8 cellular contexts compared by ENCODE assay signal in genomic region chr6:33008944-33009861, GRCh38. TPM values are rescaled to one million over a fixed set of nuclear protein-coding genes. Genes with fewer than 3 reads are reported as not detected.
DNase-seq lines count a peak whose midpoint lies in the region; ATAC-seq and TF ChIP-seq lines count a peak whose summit lies in the region.

Gene HLA-DOA, minus strand, starts transcription at chr6:33009591.

- peak; percentile 34 for DNase-seq in CD1c-positive myeloid dendritic cell (ENCODE audit: extremely low spot score)
- peak; percentile 61 for DNase-seq in activated B cell treated with CpG ODN at 0.5 μM for 24 hours
- peak; percentile 43 to 58 (median 48) for DNase-seq in effector memory CD8-positive, alpha-beta T cell
- DNase-seq in NCI-H510A treated with DMSO at 0.1 percent for 48 hours (lab: John Stamatoyannopoulos, UW) = no peak
- DNase-seq in NCI-H345 (lab: John Stamatoyannopoulos, UW) = no peak

- TF ChIP-seq CTCF in activated B cell treated with CpG ODN at 0.5 μM for 24 hours (IDR thresholded peaks at IDR 0.05) = no peak
- TF ChIP-seq CTCF in nephron (IDR thresholded peaks at IDR 0.05; ENCODE audit: unreplicated experiment in 3 of 3) = no peak

- no peaks in the 10 kb centered on the region for H3K27me3 Mint-ChIP-seq in activated B cell treated with CpG ODN at 0.5 μM for 24 hours
- no peaks in the 10 kb centered on the region for H3K27me3 Mint-ChIP-seq in effector memory CD8-positive, alpha-beta T cell
- H3K27me3 Mint-ChIP-seq in nephron (ENCODE audit: low read depth) = peaks cover 10% of the 10 kb centered on the region

- H3K4me3 Mint-ChIP-seq in activated B cell treated with CpG ODN at 0.5 μM for 24 hours (peak within 1 kb of the TSS; percentile 98), nephron (peak within 1 kb of the TSS; percentile 73 to 84 (median 80))
- H3K4me3 Mint-ChIP-seq in effector memory CD8-positive, alpha-beta T cell = peak within 1 kb of the TSS; percentile 78 to 81

- ATAC-seq in GM18873 (IDR thresholded peaks at IDR 0.05; ENCODE audit: low FRiP score, unreplicated experiment) (peak; percentile 62), HG03108 (IDR thresholded peaks at IDR 0.05; ENCODE audit: unreplicated experiment) (peak; percentile 84), activated B cell treated with CpG ODN at 0.5 μM for 24 hours (ENCODE audit: low read depth) (peak; percentile 95)
- peak; percentile 96 for ATAC-seq in effector memory CD8-positive, alpha-beta T cell (replicated peaks)

- POLR2A ChIA-PET in activated B cell treated with CpG ODN at 0.5 μM for 24 hours (lab: Charles Lee) = interaction anchor here (0.5 to 28.8 kb wide), 18 partner anchors 9 to 262 kb away, joined by 3 to 2264 read pairs (median 4); partner anchors contain the start of genes BRD2, HLA-DMA, HLA-DPA1 and HLA-DPB1

- CTCF ChIA-PET in activated B cell treated with CpG ODN at 0.5 μM for 24 hours (lab: Charles Lee) = interaction anchor here (0.6 to 10.8 kb wide), 5 partner anchors 62 to 240 kb away, joined by 3 to 240 read pairs (median 5); no protein-coding TSS in a partner anchor

- intact Hi-C loops in activated B cell treated with CpG ODN at 0.5 μM for 24 hours (cut with micrococcal nuclease) = loop anchor here (2.0 to 10.0 kb wide), 3 partner anchors 36 to 406 kb away; partner anchors contain the start of genes CUTA, PHF1, RXRB and SLC39A7

- H3K36me3 Mint-ChIP-seq in activated B cell treated with CpG ODN at 0.5 μM for 24 hours (ENCODE audit: low read depth) (peaks cover 48% of the 10 kb centered on the region), nephron (ENCODE audit: low read depth) (no peaks in the 10 kb centered on the region)
- H3K36me3 Mint-ChIP-seq in effector memory CD8-positive, alpha-beta T cell (ENCODE audit: insufficient read depth) = no peaks in the 10 kb centered on the region

- H3K4me1 Mint-ChIP-seq in activated B cell treated with CpG ODN at 0.5 μM for 24 hours (peaks cover 57% of the 10 kb centered on the region), nephron (peaks cover 14% of the 10 kb centered on the region)
- peaks cover 13 to 21% of the 10 kb centered on the region in 2 donors for H3K4me1 Mint-ChIP-seq in effector memory CD8-positive, alpha-beta T cell (ENCODE audit: low read depth in 2 of 2)

- H3K27ac Mint-ChIP-seq in activated B cell treated with CpG ODN at 0.5 μM for 24 hours = peak within 1 kb of the TSS; percentile 95
- H3K27ac Mint-ChIP-seq in effector memory CD8-positive, alpha-beta T cell = peak within 1 kb of the TSS; percentile 39 to 92
- peak within 1 kb of the TSS in 2 of 3 experiments; percentile 11 to 20 for H3K27ac Mint-ChIP-seq in nephron

- H3K9me3 Mint-ChIP-seq in activated B cell treated with CpG ODN at 0.5 μM for 24 hours (no peaks in the 10 kb centered on the region), nephron (no peaks in the 10 kb centered on the region)
- H3K9me3 Mint-ChIP-seq in effector memory CD8-positive, alpha-beta T cell = no peaks in the 10 kb centered on the region

RNA-seq across cellular contexts. Expression of gene HLA-DOA, which starts in this region (rescaled TPM):
- 153 and 167 TPM in 2 replicates for total RNA-seq in activated B cell treated with CpG ODN at 0.5 μM for 24 hours

Comparison
In these comparisons a context has a peak if more than half of its experiments do, and no peak if none do; other contexts are left out.
1. DNase-seq: peak in CD1c-positive myeloid dendritic cell (single experiment), activated B cell treated with CpG ODN at 0.5 μM for 24 hours (single experiment) and effector memory CD8-positive, alpha-beta T cell (3 of 3); none in NCI-H510A treated with DMSO at 0.1 percent for 48 hours (single experiment) and NCI-H345 (single experiment).
2. H3K27ac Mint-ChIP-seq: peak in every context shown above with its lines; median percentile 95 in activated B cell treated with CpG ODN at 0.5 μM for 24 hours; 66 in effector memory CD8-positive, alpha-beta T cell; 16 in nephron.
3. Peak in every context shown above with its lines, with median percentiles within 50 percentile points of each other: ATAC-seq and H3K4me3 Mint-ChIP-seq.